Comparison of ENCODE assay signal across 39 cellular contexts in the genomic region with DNA sequence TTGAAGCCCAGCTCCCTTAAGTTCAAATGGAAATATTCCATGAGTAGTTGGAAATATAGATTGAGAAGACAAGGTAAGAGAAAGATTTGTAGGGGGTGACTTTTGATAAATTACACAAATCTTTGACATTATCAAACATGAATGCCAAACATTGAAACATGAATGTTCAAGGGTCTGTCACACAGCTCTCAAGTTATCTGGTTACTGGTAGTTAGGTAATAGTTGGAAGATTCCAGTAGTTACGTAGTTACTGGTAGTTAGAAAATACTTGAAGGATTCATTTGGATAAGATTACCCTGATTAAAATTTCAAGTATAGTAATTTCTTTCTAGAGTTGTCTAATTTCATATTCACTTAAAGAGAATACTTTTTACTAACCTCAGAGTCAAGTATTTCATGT.
"Had no signal": no experiment of that assay in that cellular context is flagged by ENCODE, and none has a peak within 500 bp of the region (broad histone marks: within the 10 kb centered on the region; RNA-seq: fewer than 3 reads in every experiment).

No MANE protein-coding gene starts in this region.

- H3K4me3 Mint-ChIP-seq: activated B cell treated with CpG ODN at 0.5 μM for 24 hours; activated CD4-positive, alpha-beta memory T cell treated with anti-CD3 and anti-CD28 coated beads for 36 hours; activated CD4-positive, alpha-beta T cell treated with anti-CD3 and anti-CD28 coated beads, Interleukin-2, amount 10 ng/mL, durations not matched to agents 24 days and 14 days; activated CD8-positive, alpha-beta T cell treated with anti-CD3 and anti-CD28 coated beads for 36 hours; activated naive CD4-positive, alpha-beta T cell treated with anti-CD3 and anti-CD28 coated beads for 36 hours; activated naive CD8-positive, alpha-beta T cell treated with anti-CD3 and anti-CD28 coated beads for 36 hours; activated T-cell treated with anti-CD3 and anti-CD28 coated beads, Interleukin-2, amount 50 U/mL, for 4 hours; activated T-cell treated with anti-CD3 and anti-CD28 coated beads, Interleukin-2, amount 50 U/mL, for 72 hours; activated T-helper 1 cell treated with anti-CD3 and anti-CD28 coated beads, Interleukin-12 subunit alpha, Interleukin-12 subunit beta, Interleukin-2, Interleukin-4 antibody, amounts not matched to agents 30 ng/mL and 10 ng/mL and 1 ng/mL, durations not matched to agents 14 hours and 24 hours and 36 hours; activated T-helper 17 cell treated with anti-CD3 and anti-CD28 coated beads, Interleukin-2, amount 50 U/mL, for 72 hours; central memory CD8-positive, alpha-beta T cell; T-helper 1 cell treated with Interleukin-12 subunit alpha and Interleukin-12 subunit beta and Interleukin-4 antibody, amounts not matched to agents 30 μg/mL and 1 μg/mL, for 36 hours; T-helper 2 cell treated with Interferon-gamma antibody and Interleukin-4, amounts not matched to agents 5 μg/mL and 100 μg/mL, for 36 hours had no signal

- H3K27me3 ChIP-seq: adrenal gland, body of pancreas, cardiac muscle cell had no signal

- H3K36me3 Mint-ChIP-seq: activated naive CD4-positive, alpha-beta T cell treated with anti-CD3 and anti-CD28 coated beads, Interleukin-2, amount 50 U/mL, for 72 hours had no signal

- FAIRE-seq: astrocyte, bronchial epithelial cell, TTC549 had no signal

- ATAC-seq: activated T-cell treated with anti-CD3 and anti-CD28 coated beads, Interleukin-2, amount 50 U/mL, for 4 hours; body of pancreas had no signal

- DNase-seq: activated B cell treated with CpG ODN at 0.5 μM for 24 hours; activated CD4-positive, alpha-beta memory T cell treated with anti-CD3 and anti-CD28 coated beads for 36 hours; activated CD4-positive, alpha-beta T cell treated with anti-CD3 and anti-CD28 coated beads for 4 hours; activated CD4-positive, alpha-beta T cell treated with anti-CD3 and anti-CD28 coated beads, Interleukin-2, amount 50 U/mL, for 1 hour; activated CD4-positive, alpha-beta T cell treated with anti-CD3 and anti-CD28 coated beads, Interleukin-2, amount 50 U/mL, for 4 hours; activated CD4-positive, CD25-positive, alpha-beta regulatory T cell treated with anti-CD3 and anti-CD28 coated beads, Interleukin-2, amount 50 U/mL, for 72 hours; activated CD8-positive, alpha-beta memory T cell treated with anti-CD3 and anti-CD28 coated beads, Interleukin-2, amount 50 U/mL, for 4 hours; activated CD8-positive, alpha-beta T cell treated with anti-CD3 and anti-CD28 coated beads for 36 hours; activated effector memory CD4-positive, alpha-beta T cell treated with anti-CD3 and anti-CD28 coated beads, Interleukin-2, amount 50 U/mL, for 16 hours; activated gamma-delta T cell treated with Interleukin-2 at 50 U/mL for 16 hours; activated naive CD4-positive, alpha-beta T cell; activated naive CD4-positive, alpha-beta T cell treated with anti-CD3 and anti-CD28 coated beads for 36 hours; activated naive CD4-positive, alpha-beta T cell treated with anti-CD3 and anti-CD28 coated beads, Interleukin-2, amount 50 U/mL, for 16 hours; activated naive CD8-positive, alpha-beta T cell treated with anti-CD3 and anti-CD28 coated beads for 36 hours; activated T-cell treated with anti-CD3 and anti-CD28 coated beads for 4 hours; activated T-cell treated with anti-CD3 and anti-CD28 coated beads, Interleukin-2, amount 50 U/mL, for 1 hour; activated T-cell treated with anti-CD3 and anti-CD28 coated beads, Interleukin-2, amount 50 U/mL, for 4 hours; activated T-cell treated with anti-CD3 and anti-CD28 coated beads, Interleukin-2, amount 50 U/mL, for 72 hours; adrenal gland; amniotic stem cell; aorta; body of pancreas; caudate nucleus; cerebellar nuclear complex; T-helper 1 cell; T-helper 2 cell; T-helper 9 cell had no signal

- H3K4me3 ChIP-seq: adrenal gland, body of pancreas, cardiac muscle cell had no signal

- H3K27ac Mint-ChIP-seq: activated B cell treated with CpG ODN at 0.5 μM for 24 hours; activated CD4-positive, alpha-beta memory T cell treated with anti-CD3 and anti-CD28 coated beads for 36 hours; activated CD4-positive, alpha-beta T cell treated with anti-CD3 and anti-CD28 coated beads, Interleukin-2, amount 10 ng/mL, durations not matched to agents 24 days and 14 days; activated CD8-positive, alpha-beta T cell treated with anti-CD3 and anti-CD28 coated beads for 36 hours; activated naive CD4-positive, alpha-beta T cell treated with anti-CD3 and anti-CD28 coated beads for 36 hours; activated naive CD4-positive, alpha-beta T cell treated with anti-CD3 and anti-CD28 coated beads, Interleukin-2, amount 50 U/mL, for 72 hours; activated naive CD8-positive, alpha-beta T cell treated with anti-CD3 and anti-CD28 coated beads for 36 hours; activated T-cell treated with anti-CD3 and anti-CD28 coated beads, Interleukin-2, amount 50 U/mL, for 72 hours; activated T-helper 1 cell treated with anti-CD3 and anti-CD28 coated beads, Interleukin-12 subunit alpha, Interleukin-12 subunit beta, Interleukin-2, Interleukin-4 antibody, amounts not matched to agents 30 ng/mL and 10 ng/mL and 1 ng/mL, durations not matched to agents 14 hours and 24 hours and 36 hours; activated T-helper 17 cell treated with anti-CD3 and anti-CD28 coated beads, Interleukin-2, amount 50 U/mL, for 72 hours; T-helper 1 cell treated with Interleukin-12 subunit alpha and Interleukin-12 subunit beta and Interleukin-4 antibody, amounts not matched to agents 30 μg/mL and 1 μg/mL, for 36 hours; T-helper 2 cell treated with Interferon-gamma antibody and Interleukin-4, amounts not matched to agents 5 μg/mL and 100 μg/mL, for 36 hours had no signal

- H3K27me3 Mint-ChIP-seq: activated B cell treated with CpG ODN at 0.5 μM for 24 hours; activated CD4-positive, alpha-beta memory T cell treated with anti-CD3 and anti-CD28 coated beads for 36 hours; activated CD4-positive, alpha-beta T cell treated with anti-CD3 and anti-CD28 coated beads, Interleukin-2, amount 10 ng/mL, durations not matched to agents 24 days and 14 days; activated CD8-positive, alpha-beta T cell treated with anti-CD3 and anti-CD28 coated beads for 36 hours; activated naive CD8-positive, alpha-beta T cell treated with anti-CD3 and anti-CD28 coated beads for 36 hours; activated T-helper 17 cell treated with anti-CD3 and anti-CD28 coated beads, Interleukin-2, amount 50 U/mL, for 72 hours; central memory CD8-positive, alpha-beta T cell had no signal

- H3K27ac ChIP-seq: adrenal gland, body of pancreas, cardiac muscle cell, VCaP had no signal

- H3K36me3 ChIP-seq: adrenal gland, cardiac muscle cell had no signal

- H3K9me3 ChIP-seq: adrenal gland, body of pancreas had no signal

- H3K9me3 Mint-ChIP-seq: activated B cell treated with CpG ODN at 0.5 μM for 24 hours; activated CD4-positive, alpha-beta memory T cell treated with anti-CD3 and anti-CD28 coated beads for 36 hours; activated CD4-positive, alpha-beta T cell treated with anti-CD3 and anti-CD28 coated beads, Interleukin-2, amount 10 ng/mL, durations not matched to agents 24 days and 14 days; activated CD8-positive, alpha-beta T cell treated with anti-CD3 and anti-CD28 coated beads for 36 hours; activated naive CD4-positive, alpha-beta T cell treated with anti-CD3 and anti-CD28 coated beads for 36 hours; activated naive CD4-positive, alpha-beta T cell treated with anti-CD3 and anti-CD28 coated beads, Interleukin-2, amount 50 U/mL, for 72 hours; activated naive CD8-positive, alpha-beta T cell treated with anti-CD3 and anti-CD28 coated beads for 36 hours; activated T-cell treated with anti-CD3 and anti-CD28 coated beads, Interleukin-2, amount 50 U/mL, for 4 hours; activated T-cell treated with anti-CD3 and anti-CD28 coated beads, Interleukin-2, amount 50 U/mL, for 72 hours; activated T-helper 1 cell treated with anti-CD3 and anti-CD28 coated beads, Interleukin-12 subunit alpha, Interleukin-12 subunit beta, Interleukin-2, Interleukin-4 antibody, amounts not matched to agents 30 ng/mL and 10 ng/mL and 1 ng/mL, durations not matched to agents 14 hours and 24 hours and 36 hours; activated T-helper 17 cell treated with anti-CD3 and anti-CD28 coated beads, Interleukin-2, amount 50 U/mL, for 72 hours; central memory CD8-positive, alpha-beta T cell; T-helper 1 cell treated with Interleukin-12 subunit alpha and Interleukin-12 subunit beta and Interleukin-4 antibody, amounts not matched to agents 30 μg/mL and 1 μg/mL, for 36 hours; T-helper 2 cell treated with Interferon-gamma antibody and Interleukin-4, amounts not matched to agents 5 μg/mL and 100 μg/mL, for 36 hours had no signal
